In the genomic region with DNA sequence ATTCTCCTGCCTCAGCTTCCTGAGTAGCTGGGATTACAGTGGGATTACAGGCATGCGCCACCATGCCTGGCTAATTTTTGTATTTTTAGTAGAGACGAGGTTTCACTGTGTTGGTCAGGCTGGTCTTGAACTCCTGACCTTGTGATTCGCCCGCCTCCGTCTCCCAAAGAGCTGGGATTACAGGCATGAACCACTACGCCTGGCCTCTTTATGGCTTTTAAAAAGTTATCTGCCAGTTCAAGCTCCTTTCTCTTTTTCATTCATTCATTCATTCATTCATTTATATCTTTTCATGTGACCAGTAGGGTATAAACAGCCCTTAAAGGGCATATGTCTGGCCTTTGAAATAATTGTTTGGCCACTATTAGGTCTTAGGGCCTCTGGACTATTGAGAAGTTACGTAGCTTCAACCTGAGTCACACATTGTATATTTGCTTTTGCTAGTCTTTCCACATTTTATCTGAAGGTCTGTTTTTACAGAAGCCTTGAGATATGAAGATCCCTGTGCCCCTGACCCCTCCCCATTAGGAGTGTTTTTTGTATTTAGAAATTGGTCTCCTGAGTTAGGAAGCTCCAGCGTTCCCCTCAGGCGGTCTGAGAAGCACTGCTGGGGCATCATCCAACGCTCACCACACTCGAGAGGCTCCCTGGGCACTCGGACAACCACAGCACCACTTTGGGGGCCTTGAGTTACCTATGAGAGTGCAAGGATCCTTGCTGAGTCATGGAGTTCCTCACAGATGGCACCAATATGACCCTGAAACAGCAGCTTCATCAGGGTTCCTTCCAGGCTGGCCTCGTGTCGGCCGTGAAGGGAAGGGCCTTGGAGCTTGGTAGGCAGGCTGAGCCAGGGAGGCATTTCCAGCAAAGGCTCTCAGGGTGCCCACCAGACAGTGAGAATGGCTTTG, we compare ENCODE assay signal across 1 cellular context.
A peak's percentile ranks its signal among the peaks of the same experiment; 100 is the strongest.
TF ChIP-seq lines count a peak whose summit lies in the region.

No MANE protein-coding gene starts in this region.

TF ChIP-seq in HepG2, 621 proteins besides CTCF, POLR2A, EP300 and RAD21 (continued from another document and continues in another):
- TF ChIP-seq CEBPB (IDR thresholded peaks at IDR 0.05; ENCODE audit: borderline replicate concordance, low read depth, low read length) = no peak
- no peak for TF ChIP-seq KLF9 (CRISPR knock-in tag; IDR thresholded peaks at IDR 0.05; ENCODE audit: low read depth)
- no peak for TF ChIP-seq BORCS8-MEF2B (CRISPR knock-in tag; IDR thresholded peaks at IDR 0.05)
- TF ChIP-seq ZNF777 (CRISPR knock-in tag; IDR thresholded peaks at IDR 0.05) = no peak
- TF ChIP-seq ZNF550 (CRISPR knock-in tag; IDR thresholded peaks at IDR 0.05; ENCODE audit: borderline replicate concordance) = no peak
- TF ChIP-seq NAIF1 (CRISPR knock-in tag; IDR thresholded peaks at IDR 0.05; ENCODE audit: borderline replicate concordance) = no peak
- TF ChIP-seq HIVEP1 (CRISPR knock-in tag; IDR thresholded peaks at IDR 0.05) = no peak
- TF ChIP-seq ZMAT3 (CRISPR knock-in tag; conservative IDR thresholded peaks at IDR 0.05) = no peak
- TF ChIP-seq PAWR (CRISPR knock-in tag; IDR thresholded peaks at IDR 0.05; ENCODE audit: borderline replicate concordance) = no peak
- TF ChIP-seq, protein P1, sequence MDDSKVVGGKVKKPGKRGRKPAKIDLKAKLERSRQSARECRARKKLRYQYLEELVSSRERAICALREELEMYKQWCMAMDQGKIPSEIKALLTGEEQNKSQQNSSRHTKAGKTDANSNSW (CRISPR knock-in tag; IDR thresholded peaks at IDR 0.05; ENCODE audit: borderline replicate concordance) = no peak
- TF ChIP-seq ZNF30 (CRISPR knock-in tag; IDR thresholded peaks at IDR 0.05) = no peak
- TF ChIP-seq ZNF709 (CRISPR knock-in tag; IDR thresholded peaks at IDR 0.05) = no peak
- TF ChIP-seq ZNF570 (CRISPR knock-in tag; IDR thresholded peaks at IDR 0.05; ENCODE audit: borderline replicate concordance) = no peak
- TF ChIP-seq ZMYM3 (CRISPR knock-in tag; IDR thresholded peaks at IDR 0.05) = no peak; the same call in 1 of the 2 replicates
- TF ChIP-seq, protein P2, sequence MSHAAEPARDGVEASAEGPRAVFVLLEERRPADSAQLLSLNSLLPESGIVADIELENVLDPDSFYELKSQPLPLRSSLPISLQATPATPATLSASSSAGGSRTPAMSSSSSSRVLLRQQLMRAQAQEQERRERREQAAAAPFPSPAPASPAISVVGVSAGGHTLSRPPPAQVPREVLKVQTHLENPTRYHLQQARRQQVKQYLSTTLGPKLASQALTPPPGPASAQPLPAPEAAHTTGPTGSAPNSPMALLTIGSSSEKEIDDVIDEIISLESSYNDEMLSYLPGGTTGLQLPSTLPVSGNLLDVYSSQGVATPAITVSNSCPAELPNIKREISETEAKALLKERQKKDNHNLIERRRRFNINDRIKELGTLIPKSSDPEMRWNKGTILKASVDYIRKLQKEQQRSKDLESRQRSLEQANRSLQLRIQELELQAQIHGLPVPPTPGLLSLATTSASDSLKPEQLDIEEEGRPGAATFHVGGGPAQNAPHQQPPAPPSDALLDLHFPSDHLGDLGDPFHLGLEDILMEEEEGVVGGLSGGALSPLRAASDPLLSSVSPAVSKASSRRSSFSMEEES (CRISPR knock-in tag; IDR thresholded peaks at IDR 0.05) = peak; percentile 14; the same call in 1 of the 2 replicates
- TF ChIP-seq, protein P3, sequence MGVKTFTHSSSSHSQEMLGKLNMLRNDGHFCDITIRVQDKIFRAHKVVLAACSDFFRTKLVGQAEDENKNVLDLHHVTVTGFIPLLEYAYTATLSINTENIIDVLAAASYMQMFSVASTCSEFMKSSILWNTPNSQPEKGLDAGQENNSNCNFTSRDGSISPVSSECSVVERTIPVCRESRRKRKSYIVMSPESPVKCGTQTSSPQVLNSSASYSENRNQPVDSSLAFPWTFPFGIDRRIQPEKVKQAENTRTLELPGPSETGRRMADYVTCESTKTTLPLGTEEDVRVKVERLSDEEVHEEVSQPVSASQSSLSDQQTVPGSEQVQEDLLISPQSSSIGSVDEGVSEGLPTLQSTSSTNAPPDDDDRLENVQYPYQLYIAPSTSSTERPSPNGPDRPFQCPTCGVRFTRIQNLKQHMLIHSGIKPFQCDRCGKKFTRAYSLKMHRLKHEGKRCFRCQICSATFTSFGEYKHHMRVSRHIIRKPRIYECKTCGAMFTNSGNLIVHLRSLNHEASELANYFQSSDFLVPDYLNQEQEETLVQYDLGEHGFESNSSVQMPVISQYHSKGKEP (CRISPR knock-in tag; IDR thresholded peaks at IDR 0.05) = no peak
- TF ChIP-seq ZNF674 (CRISPR knock-in tag; IDR thresholded peaks at IDR 0.05; ENCODE audit: low read depth) = no peak
- TF ChIP-seq GABPA (IDR thresholded peaks at IDR 0.05; ENCODE audit: low read depth, low read length) = no peak
- TF ChIP-seq GABPA (CRISPR knock-in tag; IDR thresholded peaks at IDR 0.05; ENCODE audit: low read depth) = no peak
- TF ChIP-seq, protein P4, sequence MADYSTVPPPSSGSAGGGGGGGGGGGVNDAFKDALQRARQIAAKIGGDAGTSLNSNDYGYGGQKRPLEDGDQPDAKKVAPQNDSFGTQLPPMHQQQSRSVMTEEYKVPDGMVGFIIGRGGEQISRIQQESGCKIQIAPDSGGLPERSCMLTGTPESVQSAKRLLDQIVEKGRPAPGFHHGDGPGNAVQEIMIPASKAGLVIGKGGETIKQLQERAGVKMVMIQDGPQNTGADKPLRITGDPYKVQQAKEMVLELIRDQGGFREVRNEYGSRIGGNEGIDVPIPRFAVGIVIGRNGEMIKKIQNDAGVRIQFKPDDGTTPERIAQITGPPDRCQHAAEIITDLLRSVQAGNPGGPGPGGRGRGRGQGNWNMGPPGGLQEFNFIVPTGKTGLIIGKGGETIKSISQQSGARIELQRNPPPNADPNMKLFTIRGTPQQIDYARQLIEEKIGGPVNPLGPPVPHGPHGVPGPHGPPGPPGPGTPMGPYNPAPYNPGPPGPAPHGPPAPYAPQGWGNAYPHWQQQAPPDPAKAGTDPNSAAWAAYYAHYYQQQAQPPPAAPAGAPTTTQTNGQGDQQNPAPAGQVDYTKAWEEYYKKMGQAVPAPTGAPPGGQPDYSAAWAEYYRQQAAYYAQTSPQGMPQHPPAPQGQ (CRISPR knock-in tag; IDR thresholded peaks at IDR 0.05; ENCODE audit: borderline replicate concordance) = no peak
- no peak for TF ChIP-seq MAF1 (CRISPR knock-in tag; IDR thresholded peaks at IDR 0.05; ENCODE audit: borderline replicate concordance)
- TF ChIP-seq, protein P5, sequence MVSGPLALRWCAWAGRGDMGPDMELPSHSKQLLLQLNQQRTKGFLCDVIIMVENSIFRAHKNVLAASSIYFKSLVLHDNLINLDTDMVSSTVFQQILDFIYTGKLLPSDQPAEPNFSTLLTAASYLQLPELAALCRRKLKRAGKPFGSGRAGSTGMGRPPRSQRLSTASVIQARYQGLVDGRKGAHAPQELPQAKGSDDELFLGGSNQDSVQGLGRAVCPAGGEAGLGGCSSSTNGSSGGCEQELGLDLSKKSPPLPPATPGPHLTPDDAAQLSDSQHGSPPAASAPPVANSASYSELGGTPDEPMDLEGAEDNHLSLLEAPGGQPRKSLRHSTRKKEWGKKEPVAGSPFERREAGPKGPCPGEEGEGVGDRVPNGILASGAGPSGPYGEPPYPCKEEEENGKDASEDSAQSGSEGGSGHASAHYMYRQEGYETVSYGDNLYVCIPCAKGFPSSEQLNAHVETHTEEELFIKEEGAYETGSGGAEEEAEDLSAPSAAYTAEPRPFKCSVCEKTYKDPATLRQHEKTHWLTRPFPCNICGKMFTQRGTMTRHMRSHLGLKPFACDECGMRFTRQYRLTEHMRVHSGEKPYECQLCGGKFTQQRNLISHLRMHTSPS (CRISPR knock-in tag; IDR thresholded peaks at IDR 0.05; ENCODE audit: low read depth) = peak; percentile 51; the same call in 1 of the 2 replicates
- no peak for TF ChIP-seq ZNF790 (CRISPR knock-in tag; IDR thresholded peaks at IDR 0.05; ENCODE audit: borderline replicate concordance)
- TF ChIP-seq CBX1 (IDR thresholded peaks at IDR 0.05; ENCODE audit: low read depth) = no peak
- no peak for TF ChIP-seq ZNF562 (CRISPR knock-in tag; IDR thresholded peaks at IDR 0.05; ENCODE audit: borderline replicate concordance)
- TF ChIP-seq NFE2L1 (CRISPR knock-in tag; IDR thresholded peaks at IDR 0.05; ENCODE audit: borderline replicate concordance) = no peak
- no peak for TF ChIP-seq ZNF652 (CRISPR knock-in tag; IDR thresholded peaks at IDR 0.05; ENCODE audit: borderline replicate concordance, low read depth)
- no peak for TF ChIP-seq TARDBP (CRISPR knock-in tag; IDR thresholded peaks at IDR 0.05)
- TF ChIP-seq SIN3A (IDR thresholded peaks at IDR 0.05; ENCODE audit: borderline replicate concordance, low read depth, low read length) = no peak
- TF ChIP-seq, protein P6, sequence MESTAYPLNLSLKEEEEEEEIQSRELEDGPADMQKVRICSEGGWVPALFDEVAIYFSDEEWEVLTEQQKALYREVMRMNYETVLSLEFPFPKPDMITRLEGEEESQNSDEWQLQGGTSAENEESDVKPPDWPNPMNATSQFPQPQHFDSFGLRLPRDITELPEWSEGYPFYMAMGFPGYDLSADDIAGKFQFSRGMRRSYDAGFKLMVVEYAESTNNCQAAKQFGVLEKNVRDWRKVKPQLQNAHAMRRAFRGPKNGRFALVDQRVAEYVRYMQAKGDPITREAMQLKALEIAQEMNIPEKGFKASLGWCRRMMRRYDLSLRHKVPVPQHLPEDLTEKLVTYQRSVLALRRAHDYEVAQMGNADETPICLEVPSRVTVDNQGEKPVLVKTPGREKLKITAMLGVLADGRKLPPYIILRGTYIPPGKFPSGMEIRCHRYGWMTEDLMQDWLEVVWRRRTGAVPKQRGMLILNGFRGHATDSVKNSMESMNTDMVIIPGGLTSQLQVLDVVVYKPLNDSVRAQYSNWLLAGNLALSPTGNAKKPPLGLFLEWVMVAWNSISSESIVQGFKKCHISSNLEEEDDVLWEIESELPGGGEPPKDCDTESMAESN (CRISPR knock-in tag; conservative IDR thresholded peaks at IDR 0.05) = no peak
- no peak for TF ChIP-seq ZNF326 (CRISPR knock-in tag; IDR thresholded peaks at IDR 0.05; ENCODE audit: borderline replicate concordance)
- TF ChIP-seq ASH2L (IDR thresholded peaks at IDR 0.05; ENCODE audit: insufficient read length, low read depth, low read length) = peak; percentile 46
- TF ChIP-seq, protein P7, sequence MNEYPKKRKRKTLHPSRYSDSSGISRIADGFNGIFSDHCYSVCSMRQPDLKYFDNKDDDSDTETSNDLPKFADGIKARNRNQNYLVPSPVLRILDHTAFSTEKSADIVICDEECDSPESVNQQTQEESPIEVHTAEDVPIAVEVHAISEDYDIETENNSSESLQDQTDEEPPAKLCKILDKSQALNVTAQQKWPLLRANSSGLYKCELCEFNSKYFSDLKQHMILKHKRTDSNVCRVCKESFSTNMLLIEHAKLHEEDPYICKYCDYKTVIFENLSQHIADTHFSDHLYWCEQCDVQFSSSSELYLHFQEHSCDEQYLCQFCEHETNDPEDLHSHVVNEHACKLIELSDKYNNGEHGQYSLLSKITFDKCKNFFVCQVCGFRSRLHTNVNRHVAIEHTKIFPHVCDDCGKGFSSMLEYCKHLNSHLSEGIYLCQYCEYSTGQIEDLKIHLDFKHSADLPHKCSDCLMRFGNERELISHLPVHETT (CRISPR knock-in tag; conservative IDR thresholded peaks at IDR 0.05) = no peak
- TF ChIP-seq, protein P8, sequence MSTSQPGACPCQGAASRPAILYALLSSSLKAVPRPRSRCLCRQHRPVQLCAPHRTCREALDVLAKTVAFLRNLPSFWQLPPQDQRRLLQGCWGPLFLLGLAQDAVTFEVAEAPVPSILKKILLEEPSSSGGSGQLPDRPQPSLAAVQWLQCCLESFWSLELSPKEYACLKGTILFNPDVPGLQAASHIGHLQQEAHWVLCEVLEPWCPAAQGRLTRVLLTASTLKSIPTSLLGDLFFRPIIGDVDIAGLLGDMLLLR (CRISPR knock-in tag; IDR thresholded peaks at IDR 0.05) = no peak
- TF ChIP-seq PCBP2 (optimal IDR thresholded peaks at IDR 0.05; ENCODE audit: low read depth, low read length, poor library complexity, severe bottlenecking) = no peak
- TF ChIP-seq ZNF180 (CRISPR knock-in tag; IDR thresholded peaks at IDR 0.05; ENCODE audit: borderline replicate concordance, low read depth) = no peak
- TF ChIP-seq KAT2B (IDR thresholded peaks at IDR 0.05; ENCODE audit: borderline replicate concordance, low read depth, low read length) = no peak
- TF ChIP-seq SP2 (CRISPR knock-in tag; IDR thresholded peaks at IDR 0.05) = no peak
- TF ChIP-seq, protein P9, sequence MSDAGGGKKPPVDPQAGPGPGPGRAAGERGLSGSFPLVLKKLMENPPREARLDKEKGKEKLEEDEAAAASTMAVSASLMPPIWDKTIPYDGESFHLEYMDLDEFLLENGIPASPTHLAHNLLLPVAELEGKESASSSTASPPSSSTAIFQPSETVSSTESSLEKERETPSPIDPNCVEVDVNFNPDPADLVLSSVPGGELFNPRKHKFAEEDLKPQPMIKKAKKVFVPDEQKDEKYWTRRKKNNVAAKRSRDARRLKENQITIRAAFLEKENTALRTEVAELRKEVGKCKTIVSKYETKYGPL (CRISPR knock-in tag; IDR thresholded peaks at IDR 0.05) = no peak
- TF ChIP-seq CBX5 (CRISPR knock-in tag; IDR thresholded peaks at IDR 0.05; ENCODE audit: borderline replicate concordance) = no peak
